In the genomic region with DNA sequence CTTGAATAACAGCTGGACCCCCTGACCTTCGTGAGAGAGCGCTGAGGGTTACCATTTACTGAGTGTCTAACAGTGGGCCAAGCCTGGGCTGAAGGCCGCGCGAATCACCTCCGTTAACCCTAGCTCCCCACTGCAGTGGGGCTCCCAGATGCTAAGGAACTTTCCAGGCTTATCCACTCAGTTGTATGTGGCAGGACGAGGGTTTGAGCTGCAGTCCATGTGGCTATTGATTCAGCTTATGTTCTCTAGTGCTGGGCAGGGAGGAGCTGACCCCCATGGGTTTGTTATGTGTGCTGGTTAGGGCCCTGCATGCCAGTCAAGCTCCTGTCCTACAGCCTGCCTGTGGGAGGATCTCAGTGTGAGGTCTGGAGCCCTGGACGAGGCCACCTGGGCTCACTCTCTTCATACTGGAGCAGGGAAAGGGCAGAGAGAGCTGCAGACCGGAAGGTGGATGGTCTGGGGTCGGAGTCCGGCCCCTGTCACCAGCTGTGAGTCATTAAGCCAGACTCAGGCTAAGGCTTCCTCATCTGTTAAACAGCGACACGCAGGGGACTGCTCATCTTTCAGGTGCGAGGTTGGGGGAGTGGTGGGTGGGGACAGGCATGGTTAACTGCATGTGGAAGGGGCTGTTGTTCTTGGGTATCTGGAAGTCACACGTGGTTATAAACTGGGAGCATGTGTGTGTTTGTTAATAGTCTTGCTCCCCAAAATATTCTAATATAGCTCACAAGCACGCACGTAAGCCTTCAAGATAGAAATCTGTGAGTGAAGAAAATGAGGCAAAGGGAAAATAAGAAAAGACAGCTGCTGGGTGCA, we compare ENCODE assay signal across 1 cellular context.
TF ChIP-seq lines count a peak whose summit lies in the region.

No MANE protein-coding gene starts in this region.

TF ChIP-seq in HepG2, 621 proteins besides CTCF, POLR2A, EP300 and RAD21 (continued from another document and continues in another):
- TF ChIP-seq ATF7-NPFF (CRISPR knock-in tag; IDR thresholded peaks at IDR 0.05; ENCODE audit: low read depth) (no peak), ZNF205 (CRISPR knock-in tag; IDR thresholded peaks at IDR 0.05) (peak; percentile 66; the same call in 1 of the 2 replicates), POGZ (CRISPR knock-in tag; IDR thresholded peaks at IDR 0.05) (peak; percentile 70), MIXL1 (CRISPR knock-in tag; IDR thresholded peaks at IDR 0.05) (peak; percentile 89), ARID2 (CRISPR knock-in tag; IDR thresholded peaks at IDR 0.05; ENCODE audit: borderline replicate concordance) (no peak), EEA1 (CRISPR knock-in tag; IDR thresholded peaks at IDR 0.05; ENCODE audit: borderline replicate concordance) (peak; percentile 84; the same call in 1 of the 2 replicates), ZSCAN31 (CRISPR knock-in tag; IDR thresholded peaks at IDR 0.05; ENCODE audit: low read depth) (peak; percentile 76), ZZZ3 (CRISPR knock-in tag; IDR thresholded peaks at IDR 0.05; ENCODE audit: borderline replicate concordance) (no peak), RBM22 (optimal IDR thresholded peaks at IDR 0.05; ENCODE audit: low read length) (no peak), CHCHD3 (CRISPR knock-in tag; IDR thresholded peaks at IDR 0.05) (no peak), ZNF629 (CRISPR knock-in tag; conservative IDR thresholded peaks at IDR 0.05) (peak; percentile 89), SOX13 (IDR thresholded peaks at IDR 0.05) (no peak), SOX13 (CRISPR knock-in tag; conservative IDR thresholded peaks at IDR 0.05 in 1 of 2, IDR thresholded peaks at IDR 0.05 in 1 of 2) (peak in 1 of 2 experiments; percentile 65; a peak in 1 of 4 replicates), NCOA2 (CRISPR knock-in tag; IDR thresholded peaks at IDR 0.05) (peak; percentile 28; the same call in 1 of the 2 replicates), ZFP1 (CRISPR knock-in tag; IDR thresholded peaks at IDR 0.05) (no peak), SIN3A (IDR thresholded peaks at IDR 0.05; ENCODE audit: borderline replicate concordance, low read depth, low read length) (0 out of 2 replicates have a peak, but pooled peaks have one; percentile 63), YY1 (IDR thresholded peaks at IDR 0.05; ENCODE audit: insufficient read depth, insufficient replicate concordance, low read depth, low read length) (no peak), ZNF644 (CRISPR knock-in tag; IDR thresholded peaks at IDR 0.05; ENCODE audit: low read depth) (peak; percentile 85), ZNF790 (CRISPR knock-in tag; IDR thresholded peaks at IDR 0.05; ENCODE audit: borderline replicate concordance) (no peak), ZFP36L1 (CRISPR knock-in tag; IDR thresholded peaks at IDR 0.05) (0 out of 2 replicates have a peak, but pooled peaks have one; percentile 68), U2AF2 (IDR thresholded peaks at IDR 0.05; ENCODE audit: low read depth, low read length) (no peak), PPARG (CRISPR knock-in tag; conservative IDR thresholded peaks at IDR 0.05) (0 out of 2 replicates have a peak, but pooled peaks have one; percentile 39)
- TF ChIP-seq, protein P1, sequence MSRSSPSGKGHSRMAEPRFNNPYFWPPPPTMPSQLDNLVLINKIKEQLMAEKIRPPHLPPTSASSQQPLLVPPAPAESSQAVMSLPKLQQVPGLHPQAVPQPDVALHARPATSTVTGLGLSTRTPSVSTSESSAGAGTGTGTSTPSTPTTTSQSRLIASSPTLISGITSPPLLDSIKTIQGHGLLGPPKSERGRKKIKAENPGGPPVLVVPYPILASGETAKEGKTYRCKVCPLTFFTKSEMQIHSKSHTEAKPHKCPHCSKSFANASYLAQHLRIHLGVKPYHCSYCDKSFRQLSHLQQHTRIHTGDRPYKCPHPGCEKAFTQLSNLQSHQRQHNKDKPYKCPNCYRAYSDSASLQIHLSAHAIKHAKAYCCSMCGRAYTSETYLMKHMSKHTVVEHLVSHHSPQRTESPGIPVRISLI (CRISPR knock-in tag; IDR thresholded peaks at IDR 0.05; ENCODE audit: borderline replicate concordance) = no peak
- TF ChIP-seq, protein P2, sequence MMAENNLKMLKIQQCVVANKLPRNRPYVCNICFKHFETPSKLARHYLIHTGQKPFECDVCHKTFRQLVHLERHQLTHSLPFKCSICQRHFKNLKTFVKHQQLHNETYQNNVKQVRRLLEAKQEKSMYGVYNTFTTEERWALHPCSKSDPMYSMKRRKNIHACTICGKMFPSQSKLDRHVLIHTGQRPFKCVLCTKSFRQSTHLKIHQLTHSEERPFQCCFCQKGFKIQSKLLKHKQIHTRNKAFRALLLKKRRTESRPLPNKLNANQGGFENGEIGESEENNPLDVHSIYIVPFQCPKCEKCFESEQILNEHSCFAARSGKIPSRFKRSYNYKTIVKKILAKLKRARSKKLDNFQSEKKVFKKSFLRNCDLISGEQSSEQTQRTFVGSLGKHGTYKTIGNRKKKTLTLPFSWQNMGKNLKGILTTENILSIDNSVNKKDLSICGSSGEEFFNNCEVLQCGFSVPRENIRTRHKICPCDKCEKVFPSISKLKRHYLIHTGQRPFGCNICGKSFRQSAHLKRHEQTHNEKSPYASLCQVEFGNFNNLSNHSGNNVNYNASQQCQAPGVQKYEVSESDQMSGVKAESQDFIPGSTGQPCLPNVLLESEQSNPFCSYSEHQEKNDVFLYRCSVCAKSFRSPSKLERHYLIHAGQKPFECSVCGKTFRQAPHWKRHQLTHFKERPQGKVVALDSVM (CRISPR knock-in tag; IDR thresholded peaks at IDR 0.05) = peak; percentile 42; the same call in 1 of the 2 replicates
- TF ChIP-seq, protein P3, sequence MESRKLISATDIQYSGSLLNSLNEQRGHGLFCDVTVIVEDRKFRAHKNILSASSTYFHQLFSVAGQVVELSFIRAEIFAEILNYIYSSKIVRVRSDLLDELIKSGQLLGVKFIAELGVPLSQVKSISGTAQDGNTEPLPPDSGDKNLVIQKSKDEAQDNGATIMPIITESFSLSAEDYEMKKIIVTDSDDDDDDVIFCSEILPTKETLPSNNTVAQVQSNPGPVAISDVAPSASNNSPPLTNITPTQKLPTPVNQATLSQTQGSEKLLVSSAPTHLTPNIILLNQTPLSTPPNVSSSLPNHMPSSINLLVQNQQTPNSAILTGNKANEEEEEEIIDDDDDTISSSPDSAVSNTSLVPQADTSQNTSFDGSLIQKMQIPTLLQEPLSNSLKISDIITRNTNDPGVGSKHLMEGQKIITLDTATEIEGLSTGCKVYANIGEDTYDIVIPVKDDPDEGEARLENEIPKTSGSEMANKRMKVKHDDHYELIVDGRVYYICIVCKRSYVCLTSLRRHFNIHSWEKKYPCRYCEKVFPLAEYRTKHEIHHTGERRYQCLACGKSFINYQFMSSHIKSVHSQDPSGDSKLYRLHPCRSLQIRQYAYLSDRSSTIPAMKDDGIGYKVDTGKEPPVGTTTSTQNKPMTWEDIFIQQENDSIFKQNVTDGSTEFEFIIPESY (CRISPR knock-in tag; IDR thresholded peaks at IDR 0.05) = peak; percentile 73
- TF ChIP-seq, protein P4, sequence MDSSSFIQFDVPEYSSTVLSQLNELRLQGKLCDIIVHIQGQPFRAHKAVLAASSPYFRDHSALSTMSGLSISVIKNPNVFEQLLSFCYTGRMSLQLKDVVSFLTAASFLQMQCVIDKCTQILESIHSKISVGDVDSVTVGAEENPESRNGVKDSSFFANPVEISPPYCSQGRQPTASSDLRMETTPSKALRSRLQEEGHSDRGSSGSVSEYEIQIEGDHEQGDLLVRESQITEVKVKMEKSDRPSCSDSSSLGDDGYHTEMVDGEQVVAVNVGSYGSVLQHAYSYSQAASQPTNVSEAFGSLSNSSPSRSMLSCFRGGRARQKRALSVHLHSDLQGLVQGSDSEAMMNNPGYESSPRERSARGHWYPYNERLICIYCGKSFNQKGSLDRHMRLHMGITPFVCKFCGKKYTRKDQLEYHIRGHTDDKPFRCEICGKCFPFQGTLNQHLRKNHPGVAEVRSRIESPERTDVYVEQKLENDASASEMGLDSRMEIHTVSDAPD (CRISPR knock-in tag; IDR thresholded peaks at IDR 0.05) = no peak
- TF ChIP-seq, protein P5, sequence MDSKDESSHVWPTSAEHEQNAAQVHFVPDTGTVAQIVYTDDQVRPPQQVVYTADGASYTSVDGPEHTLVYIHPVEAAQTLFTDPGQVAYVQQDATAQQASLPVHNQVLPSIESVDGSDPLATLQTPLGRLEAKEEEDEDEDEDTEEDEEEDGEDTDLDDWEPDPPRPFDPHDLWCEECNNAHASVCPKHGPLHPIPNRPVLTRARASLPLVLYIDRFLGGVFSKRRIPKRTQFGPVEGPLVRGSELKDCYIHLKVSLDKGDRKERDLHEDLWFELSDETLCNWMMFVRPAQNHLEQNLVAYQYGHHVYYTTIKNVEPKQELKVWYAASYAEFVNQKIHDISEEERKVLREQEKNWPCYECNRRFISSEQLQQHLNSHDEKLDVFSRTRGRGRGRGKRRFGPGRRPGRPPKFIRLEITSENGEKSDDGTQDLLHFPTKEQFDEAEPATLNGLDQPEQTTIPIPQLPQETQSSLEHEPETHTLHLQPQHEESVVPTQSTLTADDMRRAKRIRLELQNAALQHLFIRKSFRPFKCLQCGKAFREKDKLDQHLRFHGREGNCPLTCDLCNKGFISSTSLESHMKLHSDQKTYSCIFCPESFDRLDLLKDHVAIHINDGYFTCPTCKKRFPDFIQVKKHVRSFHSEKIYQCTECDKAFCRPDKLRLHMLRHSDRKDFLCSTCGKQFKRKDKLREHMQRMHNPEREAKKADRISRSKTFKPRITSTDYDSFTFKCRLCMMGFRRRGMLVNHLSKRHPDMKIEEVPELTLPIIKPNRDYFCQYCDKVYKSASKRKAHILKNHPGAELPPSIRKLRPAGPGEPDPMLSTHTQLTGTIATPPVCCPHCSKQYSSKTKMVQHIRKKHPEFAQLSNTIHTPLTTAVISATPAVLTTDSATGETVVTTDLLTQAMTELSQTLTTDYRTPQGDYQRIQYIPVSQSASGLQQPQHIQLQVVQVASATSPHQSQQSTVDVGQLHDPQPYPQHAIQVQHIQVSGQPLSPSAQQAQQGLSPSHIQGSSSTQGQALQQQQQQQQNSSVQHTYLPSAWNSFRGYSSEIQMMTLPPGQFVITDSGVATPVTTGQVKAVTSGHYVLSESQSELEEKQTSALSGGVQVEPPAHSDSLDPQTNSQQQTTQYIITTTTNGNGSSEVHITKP (CRISPR knock-in tag; IDR thresholded peaks at IDR 0.05; ENCODE audit: low read depth) = peak; percentile 75; the same call in 1 of the 2 replicates
- TF ChIP-seq, protein P6, sequence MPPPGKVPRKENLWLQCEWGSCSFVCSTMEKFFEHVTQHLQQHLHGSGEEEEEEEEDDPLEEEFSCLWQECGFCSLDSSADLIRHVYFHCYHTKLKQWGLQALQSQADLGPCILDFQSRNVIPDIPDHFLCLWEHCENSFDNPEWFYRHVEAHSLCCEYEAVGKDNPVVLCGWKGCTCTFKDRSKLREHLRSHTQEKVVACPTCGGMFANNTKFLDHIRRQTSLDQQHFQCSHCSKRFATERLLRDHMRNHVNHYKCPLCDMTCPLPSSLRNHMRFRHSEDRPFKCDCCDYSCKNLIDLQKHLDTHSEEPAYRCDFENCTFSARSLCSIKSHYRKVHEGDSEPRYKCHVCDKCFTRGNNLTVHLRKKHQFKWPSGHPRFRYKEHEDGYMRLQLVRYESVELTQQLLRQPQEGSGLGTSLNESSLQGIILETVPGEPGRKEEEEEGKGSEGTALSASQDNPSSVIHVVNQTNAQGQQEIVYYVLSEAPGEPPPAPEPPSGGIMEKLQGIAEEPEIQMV (CRISPR knock-in tag; IDR thresholded peaks at IDR 0.05; ENCODE audit: low read depth) = 0 out of 2 replicates have a peak, but pooled peaks have one; percentile 65
- TF ChIP-seq, protein P7, sequence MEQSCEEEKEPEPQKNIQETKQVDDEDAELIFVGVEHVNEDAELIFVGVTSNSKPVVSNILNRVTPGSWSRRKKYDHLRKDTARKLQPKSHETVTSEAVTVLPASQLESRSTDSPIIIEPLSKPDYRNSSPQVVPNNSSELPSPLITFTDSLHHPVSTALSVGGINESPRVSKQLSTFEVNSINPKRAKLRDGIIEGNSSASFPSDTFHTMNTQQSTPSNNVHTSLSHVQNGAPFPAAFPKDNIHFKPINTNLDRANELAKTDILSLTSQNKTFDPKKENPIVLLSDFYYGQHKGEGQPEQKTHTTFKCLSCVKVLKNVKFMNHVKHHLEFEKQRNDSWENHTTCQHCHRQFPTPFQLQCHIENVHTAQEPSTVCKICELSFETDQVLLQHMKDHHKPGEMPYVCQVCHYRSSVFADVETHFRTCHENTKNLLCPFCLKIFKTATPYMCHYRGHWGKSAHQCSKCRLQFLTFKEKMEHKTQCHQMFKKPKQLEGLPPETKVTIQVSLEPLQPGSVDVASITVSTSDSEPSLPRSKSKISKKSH (CRISPR knock-in tag; IDR thresholded peaks at IDR 0.05; ENCODE audit: borderline replicate concordance) = peak; percentile 89; the same call in 1 of the 2 replicates
- TF ChIP-seq, protein P8, sequence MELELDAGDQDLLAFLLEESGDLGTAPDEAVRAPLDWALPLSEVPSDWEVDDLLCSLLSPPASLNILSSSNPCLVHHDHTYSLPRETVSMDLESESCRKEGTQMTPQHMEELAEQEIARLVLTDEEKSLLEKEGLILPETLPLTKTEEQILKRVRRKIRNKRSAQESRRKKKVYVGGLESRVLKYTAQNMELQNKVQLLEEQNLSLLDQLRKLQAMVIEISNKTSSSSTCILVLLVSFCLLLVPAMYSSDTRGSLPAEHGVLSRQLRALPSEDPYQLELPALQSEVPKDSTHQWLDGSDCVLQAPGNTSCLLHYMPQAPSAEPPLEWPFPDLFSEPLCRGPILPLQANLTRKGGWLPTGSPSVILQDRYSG (CRISPR knock-in tag; IDR thresholded peaks at IDR 0.05) = no peak
